8 cellular contexts compared by ENCODE assay signal in the genomic region with DNA sequence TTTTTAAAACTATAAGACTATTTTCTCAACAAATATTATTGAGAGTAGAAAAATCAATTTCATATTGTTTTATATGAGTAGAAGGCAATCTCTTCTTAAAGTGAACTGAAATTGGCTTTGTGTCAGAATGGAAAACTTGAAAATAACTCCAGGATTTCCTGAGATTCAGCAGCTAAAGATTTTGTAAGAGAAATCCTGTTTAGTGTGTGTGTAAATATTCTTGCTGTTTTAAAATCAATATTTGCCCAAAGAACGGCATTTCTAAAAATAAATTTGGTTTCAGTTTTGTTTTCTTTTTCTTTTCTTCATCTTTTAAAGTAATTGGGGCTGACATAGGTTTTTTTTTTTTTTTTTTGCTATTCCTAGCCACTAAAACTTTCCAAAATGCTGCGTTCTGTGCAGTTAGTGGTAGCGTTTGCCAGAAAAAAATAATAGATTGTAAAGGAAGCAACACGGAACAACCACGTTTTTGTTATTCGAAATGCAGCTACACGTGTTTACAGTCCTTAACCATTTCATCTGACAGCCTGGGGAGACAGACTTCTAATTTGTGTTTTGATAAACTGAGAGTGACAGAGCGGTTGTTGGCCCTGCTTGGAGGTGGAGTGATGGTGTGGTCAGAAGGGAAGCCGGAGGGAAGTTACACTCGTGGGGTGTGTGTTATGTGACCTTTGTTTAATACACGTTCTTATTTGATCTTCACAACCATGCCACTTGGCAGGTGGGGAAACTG. TPM values are rescaled to one million over a fixed set of nuclear protein-coding genes. Genes with fewer than 3 reads are reported as not detected.
DNase-seq lines count a peak whose midpoint lies in the region; ATAC-seq lines count a peak whose summit lies in the region.

No MANE protein-coding gene starts in this region.

- peaks cover 25% of the 10 kb centered on the region for H3K4me1 Mint-ChIP-seq in activated CD4-positive, alpha-beta T cell treated with anti-CD3 and anti-CD28 coated beads for 36 hours
- H3K4me1 Mint-ChIP-seq in activated T-helper 2 cell treated with anti-CD3 and anti-CD28 coated beads, Interferon-gamma antibody, Interleukin-2, Interleukin-4, amounts not matched to agents 10 μg/mL and 5 μg/mL and 100 μg/mL, durations not matched to agents 14 hours and 24 hours and 36 hours (ENCODE audit: low read depth): peaks cover 23% of the 10 kb centered on the region
- peaks cover 42% of the 10 kb centered on the region for H3K4me1 Mint-ChIP-seq in memory B cell

- intact Hi-C loops in activated CD4-positive, alpha-beta T cell treated with anti-CD3 and anti-CD28 coated beads for 36 hours (cut with DNase I, micrococcal nuclease): no loop called here
- intact Hi-C loops in activated T-helper 2 cell treated with anti-CD3 and anti-CD28 coated beads, Interferon-gamma antibody, Interleukin-2, Interleukin-4, amounts not matched to agents 10 μg/mL and 5 μg/mL and 100 μg/mL, durations not matched to agents 14 hours and 24 hours and 36 hours (cut with micrococcal nuclease): no loop called here

- peak overlapping the region; percentile 52 for H3K4me3 Mint-ChIP-seq in activated CD4-positive, alpha-beta T cell treated with anti-CD3 and anti-CD28 coated beads for 36 hours
- peak overlapping the region; percentile 61 for H3K4me3 Mint-ChIP-seq in activated T-helper 2 cell treated with anti-CD3 and anti-CD28 coated beads, Interferon-gamma antibody, Interleukin-2, Interleukin-4, amounts not matched to agents 10 μg/mL and 5 μg/mL and 100 μg/mL, durations not matched to agents 14 hours and 24 hours and 36 hours (ENCODE audit: low read depth)
- H3K4me3 Mint-ChIP-seq in memory B cell: peak overlapping the region; percentile 83

- H3K9me3 Mint-ChIP-seq in activated CD4-positive, alpha-beta T cell treated with anti-CD3 and anti-CD28 coated beads for 36 hours (ENCODE audit: low read depth): no peaks in the 10 kb centered on the region
- no peaks in the 10 kb centered on the region for H3K9me3 Mint-ChIP-seq in activated T-helper 2 cell treated with anti-CD3 and anti-CD28 coated beads, Interferon-gamma antibody, Interleukin-2, Interleukin-4, amounts not matched to agents 10 μg/mL and 5 μg/mL and 100 μg/mL, durations not matched to agents 14 hours and 24 hours and 36 hours
- no peaks in the 10 kb centered on the region for H3K9me3 Mint-ChIP-seq in memory B cell

- ATAC-seq in activated CD4-positive, alpha-beta T cell treated with anti-CD3 and anti-CD28 coated beads for 36 hours: peak; percentile 56
- peak; percentile 27 for ATAC-seq in HG03135 (IDR thresholded peaks at IDR 0.05; ENCODE audit: unreplicated experiment)
- peak; percentile 9 for ATAC-seq in memory B cell (ENCODE audit: low read depth)

- peak overlapping the region; percentile 66 for H3K27ac Mint-ChIP-seq in activated CD4-positive, alpha-beta T cell treated with anti-CD3 and anti-CD28 coated beads for 36 hours
- peak overlapping the region; percentile 56 for H3K27ac Mint-ChIP-seq in activated T-helper 2 cell treated with anti-CD3 and anti-CD28 coated beads, Interferon-gamma antibody, Interleukin-2, Interleukin-4, amounts not matched to agents 10 μg/mL and 5 μg/mL and 100 μg/mL, durations not matched to agents 14 hours and 24 hours and 36 hours
- H3K27ac Mint-ChIP-seq in memory B cell: peak overlapping the region; percentile 85

- no peaks in the 10 kb centered on the region for H3K36me3 Mint-ChIP-seq in activated CD4-positive, alpha-beta T cell treated with anti-CD3 and anti-CD28 coated beads for 36 hours (ENCODE audit: low read depth)
- no peaks in the 10 kb centered on the region for H3K36me3 Mint-ChIP-seq in activated T-helper 2 cell treated with anti-CD3 and anti-CD28 coated beads, Interferon-gamma antibody, Interleukin-2, Interleukin-4, amounts not matched to agents 10 μg/mL and 5 μg/mL and 100 μg/mL, durations not matched to agents 14 hours and 24 hours and 36 hours (ENCODE audit: low read depth)
- H3K36me3 Mint-ChIP-seq in memory B cell: no peaks in the 10 kb centered on the region

- CTCF ChIA-PET in activated CD4-positive, alpha-beta T cell treated with anti-CD3 and anti-CD28 coated beads for 36 hours (lab: Charles Lee): interaction anchor here (0.5 to 4.1 kb wide), 10 partner anchors 17 to 618 kb away, joined by 3 to 16 read pairs (median 4); no protein-coding TSS in a partner anchor

- no peak for DNase-seq in activated CD4-positive, alpha-beta T cell treated with anti-CD3 and anti-CD28 coated beads for 36 hours
- no peak for DNase-seq in activated CD4-positive, alpha-beta T cell treated with anti-CD3 and anti-CD28 coated beads for 4 hours
- no peak for DNase-seq in activated T-helper 2 cell treated with anti-CD3 and anti-CD28 coated beads, Interferon-gamma antibody, Interleukin-2, Interleukin-4, amounts not matched to agents 10 μg/mL and 5 μg/mL and 100 μg/mL, durations not matched to agents 14 hours and 24 hours and 36 hours (ENCODE audit: low spot score)
- no peak for DNase-seq in memory B cell (ENCODE audit: low spot score in 2 of 2)
- DNase-seq in midbrain (lab: John Stamatoyannopoulos, UW): no peak
- no peak for DNase-seq in NCI-H1092 treated with DMSO at 0.1 percent for 48 hours (lab: John Stamatoyannopoulos, UW)
- no peak for DNase-seq in NCI-H2081 (lab: John Stamatoyannopoulos, UW)

- no peaks in the 10 kb centered on the region for H3K27me3 Mint-ChIP-seq in activated CD4-positive, alpha-beta T cell treated with anti-CD3 and anti-CD28 coated beads for 36 hours
- peaks cover 11% of the 10 kb centered on the region for H3K27me3 Mint-ChIP-seq in activated T-helper 2 cell treated with anti-CD3 and anti-CD28 coated beads, Interferon-gamma antibody, Interleukin-2, Interleukin-4, amounts not matched to agents 10 μg/mL and 5 μg/mL and 100 μg/mL, durations not matched to agents 14 hours and 24 hours and 36 hours (ENCODE audit: low read depth)
- H3K27me3 Mint-ChIP-seq in memory B cell: no peaks in the 10 kb centered on the region

- POLR2A ChIA-PET in activated CD4-positive, alpha-beta T cell treated with anti-CD3 and anti-CD28 coated beads for 36 hours (lab: Charles Lee): no interaction called here

RNA-seq across cellular contexts. Expression of a gene that starts 21.6 kb away (rescaled TPM):
- under 1 TPM; 0.07 to 0.37 TPM for total RNA-seq in activated CD4-positive, alpha-beta T cell treated with anti-CD3 and anti-CD28 coated beads for 36 hours
- 0.07 and 0.25 TPM in 2 replicates for total RNA-seq in activated T-helper 2 cell treated with anti-CD3 and anti-CD28 coated beads, Interferon-gamma antibody, Interleukin-2, Interleukin-4, amounts not matched to agents 10 μg/mL and 5 μg/mL and 100 μg/mL, durations not matched to agents 14 hours and 24 hours and 36 hours
